11 cellular contexts compared by ENCODE assay signal in the genomic region with DNA sequence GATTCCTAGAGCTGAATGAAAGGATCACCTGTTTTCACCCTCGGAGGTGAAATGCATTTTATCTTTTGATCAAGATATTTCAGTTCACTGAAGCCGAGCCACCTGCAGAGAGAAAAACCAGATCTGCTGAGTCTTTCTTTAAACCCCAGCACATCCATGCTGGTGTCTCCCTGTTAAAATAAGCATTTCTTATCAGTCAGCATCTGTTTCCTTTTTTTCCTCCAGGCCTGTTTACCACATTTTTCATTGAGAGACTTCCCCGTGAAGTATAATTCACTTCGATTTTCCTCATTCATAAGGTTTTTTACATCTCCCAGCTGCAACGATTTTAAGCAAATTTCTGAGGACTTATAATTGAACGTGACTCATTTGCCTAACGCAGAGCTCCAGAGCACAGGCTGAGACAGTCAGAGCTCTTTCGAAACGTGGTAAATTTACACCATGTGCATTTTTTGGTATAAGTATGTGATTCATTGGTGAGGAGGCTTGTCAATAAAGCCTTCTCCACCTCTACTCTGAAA.
DNase-seq lines count a peak whose midpoint lies in the region; ATAC-seq and TF ChIP-seq lines count a peak whose summit lies in the region.
"Had no signal": no experiment of that assay in that cellular context is flagged by ENCODE, and none has a peak within 500 bp of the region (broad histone marks: within the 10 kb centered on the region; RNA-seq: fewer than 3 reads in every experiment).

No MANE protein-coding gene starts in this region.

- no peaks in the 10 kb centered on the region for H3K9me3 ChIP-seq in SK-N-SH
- H3K9me3 ChIP-seq: upper lobe of right lung had no signal

- H3K4me2 ChIP-seq in SK-N-SH = peak overlapping the region; percentile 53; the same call in 1 of the 2 replicates

- H3K4me1 Mint-ChIP-seq in activated naive CD4-positive, alpha-beta T cell treated with anti-CD3 and anti-CD28 coated beads for 36 hours (ENCODE audit: low read depth) = peaks cover 9% of the 10 kb centered on the region

- no peak overlapping the region for H3K4me3 ChIP-seq in SK-N-SH (ENCODE audit: low read depth in 2 of 2, low read length in 1 of 2)
- no peak overlapping the region for H3K4me3 ChIP-seq in fibroblast of villous mesenchyme (ENCODE audit: low read depth, low read length)
- H3K4me3 ChIP-seq: upper lobe of right lung had no signal

- H3K9ac ChIP-seq in SK-N-SH = no peak overlapping the region

- intact Hi-C loops in activated naive CD4-positive, alpha-beta T cell treated with anti-CD3 and anti-CD28 coated beads for 36 hours (cut with micrococcal nuclease) = no loop called here

- peaks cover 0 to 4% of the 10 kb centered on the region in 2 donors for H3K9me3 Mint-ChIP-seq in activated naive CD4-positive, alpha-beta T cell treated with anti-CD3 and anti-CD28 coated beads, Interleukin-2, amount 50 U/mL, for 72 hours
- H3K9me3 Mint-ChIP-seq in activated naive CD4-positive, alpha-beta T cell treated with anti-CD3 and anti-CD28 coated beads for 36 hours = no peaks in the 10 kb centered on the region

- H3F3A ChIP-seq in SK-N-SH (replicated peaks; ENCODE audit: insufficient read depth) = no peaks in the 10 kb centered on the region

- H3K9me2 ChIP-seq in SK-N-SH = no peaks in the 10 kb centered on the region

- H3K36me3 ChIP-seq in SK-N-SH (replicated peaks in 1 of 2; ENCODE audit: control insufficient read depth in 1 of 2, insufficient read depth in 2 of 2, low read length in 1 of 2) = peaks cover 0 to 4% of the 10 kb centered on the region in 2 experiments
- H3K36me3 ChIP-seq: upper lobe of right lung had no signal

- WGBS in SK-N-SH (ENCODE audit: low lambda C conversion rate) = 28% methylated on average over 9 of the region's 9 CpGs

- DNase-seq in activated naive CD4-positive, alpha-beta T cell treated with anti-CD3 and anti-CD28 coated beads, Interleukin-2, amount 50 U/mL, for 72 hours (ENCODE audit: low spot score in 2 of 2) = no peak
- DNase-seq in activated naive CD4-positive, alpha-beta T cell treated with anti-CD3 and anti-CD28 coated beads for 36 hours = no peak
- DNase-seq in SK-N-SH (no peak), fibroblast of villous mesenchyme (ENCODE audit: low read depth) (peak; percentile 85), stromal cell of bone marrow (ENCODE audit: low read depth) (peak; percentile 36)
- DNase-seq: CD4-positive, CD25-positive, alpha-beta regulatory T cell; NCI-H1092; upper lobe of right lung had no signal

- peak overlapping the region; percentile 34 to 46; a peak in 2 of 4 replicates for H3K27ac ChIP-seq in SK-N-SH (ENCODE audit: low read depth in 2 of 2, low read length in 1 of 2)
- H3K27ac ChIP-seq: upper lobe of right lung had no signal

- H3K36me3 Mint-ChIP-seq in activated naive CD4-positive, alpha-beta T cell treated with anti-CD3 and anti-CD28 coated beads, Interleukin-2, amount 50 U/mL, for 72 hours = no peaks in the 10 kb centered on the region
- H3K36me3 Mint-ChIP-seq in activated naive CD4-positive, alpha-beta T cell treated with anti-CD3 and anti-CD28 coated beads for 36 hours (ENCODE audit: low read depth) = peaks cover 1% of the 10 kb centered on the region
- H3K36me3 Mint-ChIP-seq: CD4-positive, CD25-positive, alpha-beta regulatory T cell had no signal

- TF ChIP-seq CTCF in SK-N-SH (IDR thresholded peaks at IDR 0.05) (no peak), fibroblast of villous mesenchyme (IDR thresholded peaks at IDR 0.05; ENCODE audit: insufficient read depth, low read depth, low read length) (no peak)

- no peak for TF ChIP-seq RAD21 in SK-N-SH (IDR thresholded peaks at IDR 0.05; ENCODE audit: low read length)

- peaks cover 12% of the 10 kb centered on the region for H3K27me3 Mint-ChIP-seq in activated naive CD4-positive, alpha-beta T cell treated with anti-CD3 and anti-CD28 coated beads for 36 hours (ENCODE audit: low read depth)

- ATAC-seq in activated naive CD4-positive, alpha-beta T cell treated with anti-CD3 and anti-CD28 coated beads, Interleukin-2, amount 50 U/mL, for 72 hours = peak; percentile 39 to 51
- ATAC-seq in GM21717 (IDR thresholded peaks at IDR 0.05; ENCODE audit: unreplicated experiment) (no peak), GM19467 (IDR thresholded peaks at IDR 0.05; ENCODE audit: unreplicated experiment) (no peak), HG02884 (IDR thresholded peaks at IDR 0.05; ENCODE audit: unreplicated experiment) (no peak)
- ATAC-seq: upper lobe of right lung had no signal

- no peaks in the 10 kb centered on the region for H3K27me3 ChIP-seq in SK-N-SH (ENCODE audit: insufficient read depth)
- H3K27me3 ChIP-seq: upper lobe of right lung had no signal

- H2AFZ ChIP-seq in SK-N-SH (ENCODE audit: low read depth) = peak overlapping the region; percentile 60

- CTCF ChIA-PET in activated naive CD4-positive, alpha-beta T cell treated with anti-CD3 and anti-CD28 coated beads for 36 hours (lab: Charles Lee) = no interaction called here
- CTCF ChIA-PET in SK-N-SH (lab: Yijun Ruan, JAX) = no interaction called here

- H3K4me1 ChIP-seq in SK-N-SH (ENCODE audit: control insufficient read depth in 1 of 2, insufficient read depth in 2 of 2, low read depth in 1 of 2, low read length in 1 of 2) = peaks cover 6 to 8% of the 10 kb centered on the region in 2 experiments; a peak in 2 of 4 replicates
- H3K4me1 ChIP-seq: upper lobe of right lung had no signal

- H4K20me1 ChIP-seq in SK-N-SH (ENCODE audit: insufficient read depth) = no peaks in the 10 kb centered on the region

- no peaks in the 10 kb centered on the region for H3K79me2 ChIP-seq in SK-N-SH (ENCODE audit: insufficient read depth)

- POLR2A ChIA-PET in SK-N-SH (lab: Yijun Ruan, JAX) = no interaction called here

- H3K4me3 Mint-ChIP-seq in activated naive CD4-positive, alpha-beta T cell treated with anti-CD3 and anti-CD28 coated beads for 36 hours = no peak overlapping the region
- H3K4me3 Mint-ChIP-seq: CD4-positive, CD25-positive, alpha-beta regulatory T cell had no signal

- 0 out of 4 replicates have a peak, but pooled peaks of 1 of the 2 experiments have one; percentile 6 for TF ChIP-seq EP300 in SK-N-SH (IDR thresholded peaks at IDR 0.05; ENCODE audit: borderline replicate concordance in 1 of 2, low read depth in 1 of 2, low read length in 1 of 2)

- H3K27ac Mint-ChIP-seq in activated naive CD4-positive, alpha-beta T cell treated with anti-CD3 and anti-CD28 coated beads, Interleukin-2, amount 50 U/mL, for 72 hours = no peak overlapping the region
- H3K27ac Mint-ChIP-seq in activated naive CD4-positive, alpha-beta T cell treated with anti-CD3 and anti-CD28 coated beads for 36 hours = no peak overlapping the region
- H3K27ac Mint-ChIP-seq: CD4-positive, CD25-positive, alpha-beta regulatory T cell had no signal

TF ChIP-seq in SK-N-SH, 30 proteins besides CTCF, POLR2A, EP300 and RAD21 (continues in another document):
- TF ChIP-seq, protein P1, sequence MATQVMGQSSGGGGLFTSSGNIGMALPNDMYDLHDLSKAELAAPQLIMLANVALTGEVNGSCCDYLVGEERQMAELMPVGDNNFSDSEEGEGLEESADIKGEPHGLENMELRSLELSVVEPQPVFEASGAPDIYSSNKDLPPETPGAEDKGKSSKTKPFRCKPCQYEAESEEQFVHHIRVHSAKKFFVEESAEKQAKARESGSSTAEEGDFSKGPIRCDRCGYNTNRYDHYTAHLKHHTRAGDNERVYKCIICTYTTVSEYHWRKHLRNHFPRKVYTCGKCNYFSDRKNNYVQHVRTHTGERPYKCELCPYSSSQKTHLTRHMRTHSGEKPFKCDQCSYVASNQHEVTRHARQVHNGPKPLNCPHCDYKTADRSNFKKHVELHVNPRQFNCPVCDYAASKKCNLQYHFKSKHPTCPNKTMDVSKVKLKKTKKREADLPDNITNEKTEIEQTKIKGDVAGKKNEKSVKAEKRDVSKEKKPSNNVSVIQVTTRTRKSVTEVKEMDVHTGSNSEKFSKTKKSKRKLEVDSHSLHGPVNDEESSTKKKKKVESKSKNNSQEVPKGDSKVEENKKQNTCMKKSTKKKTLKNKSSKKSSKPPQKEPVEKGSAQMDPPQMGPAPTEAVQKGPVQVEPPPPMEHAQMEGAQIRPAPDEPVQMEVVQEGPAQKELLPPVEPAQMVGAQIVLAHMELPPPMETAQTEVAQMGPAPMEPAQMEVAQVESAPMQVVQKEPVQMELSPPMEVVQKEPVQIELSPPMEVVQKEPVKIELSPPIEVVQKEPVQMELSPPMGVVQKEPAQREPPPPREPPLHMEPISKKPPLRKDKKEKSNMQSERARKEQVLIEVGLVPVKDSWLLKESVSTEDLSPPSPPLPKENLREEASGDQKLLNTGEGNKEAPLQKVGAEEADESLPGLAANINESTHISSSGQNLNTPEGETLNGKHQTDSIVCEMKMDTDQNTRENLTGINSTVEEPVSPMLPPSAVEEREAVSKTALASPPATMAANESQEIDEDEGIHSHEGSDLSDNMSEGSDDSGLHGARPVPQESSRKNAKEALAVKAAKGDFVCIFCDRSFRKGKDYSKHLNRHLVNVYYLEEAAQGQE (IDR thresholded peaks at IDR 0.05; ENCODE audit: low read depth, low read length) = no peak
- no peak for TF ChIP-seq SMC3 (IDR thresholded peaks at IDR 0.05; ENCODE audit: low read depth, low read length)
- peak; percentile 49; the same call in 1 of the 2 replicates for TF ChIP-seq FOSL2 (IDR thresholded peaks at IDR 0.05; ENCODE audit: borderline replicate concordance, low read depth)
- peak; percentile 19; the same call in 1 of the 2 replicates for TF ChIP-seq JUND (IDR thresholded peaks at IDR 0.05)
- peak; percentile 28; the same call in 1 of the 2 replicates for TF ChIP-seq MAX (IDR thresholded peaks at IDR 0.05; ENCODE audit: low read depth)
- TF ChIP-seq, protein P2, sequence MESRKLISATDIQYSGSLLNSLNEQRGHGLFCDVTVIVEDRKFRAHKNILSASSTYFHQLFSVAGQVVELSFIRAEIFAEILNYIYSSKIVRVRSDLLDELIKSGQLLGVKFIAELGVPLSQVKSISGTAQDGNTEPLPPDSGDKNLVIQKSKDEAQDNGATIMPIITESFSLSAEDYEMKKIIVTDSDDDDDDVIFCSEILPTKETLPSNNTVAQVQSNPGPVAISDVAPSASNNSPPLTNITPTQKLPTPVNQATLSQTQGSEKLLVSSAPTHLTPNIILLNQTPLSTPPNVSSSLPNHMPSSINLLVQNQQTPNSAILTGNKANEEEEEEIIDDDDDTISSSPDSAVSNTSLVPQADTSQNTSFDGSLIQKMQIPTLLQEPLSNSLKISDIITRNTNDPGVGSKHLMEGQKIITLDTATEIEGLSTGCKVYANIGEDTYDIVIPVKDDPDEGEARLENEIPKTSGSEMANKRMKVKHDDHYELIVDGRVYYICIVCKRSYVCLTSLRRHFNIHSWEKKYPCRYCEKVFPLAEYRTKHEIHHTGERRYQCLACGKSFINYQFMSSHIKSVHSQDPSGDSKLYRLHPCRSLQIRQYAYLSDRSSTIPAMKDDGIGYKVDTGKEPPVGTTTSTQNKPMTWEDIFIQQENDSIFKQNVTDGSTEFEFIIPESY (IDR thresholded peaks at IDR 0.05; ENCODE audit: borderline replicate concordance, low read depth) = no peak
- TF ChIP-seq TEAD4 (IDR thresholded peaks at IDR 0.05; ENCODE audit: borderline replicate concordance, insufficient read depth) = no peak
- TF ChIP-seq FOXM1 (IDR thresholded peaks at IDR 0.05; ENCODE audit: low read depth) = no peak

Comparison
In these comparisons a context has a peak if more than half of its experiments do, and no peak if none do; other contexts are left out.
1. ATAC-seq: peak in activated naive CD4-positive, alpha-beta T cell treated with anti-CD3 and anti-CD28 coated beads, Interleukin-2, amount 50 U/mL, for 72 hours (2 of 2); none in GM21717 (single experiment), GM19467 (single experiment) and HG02884 (single experiment).
2. DNase-seq: peak in fibroblast of villous mesenchyme (single experiment) and stromal cell of bone marrow (single experiment); none in activated naive CD4-positive, alpha-beta T cell treated with anti-CD3 and anti-CD28 coated beads, Interleukin-2, amount 50 U/mL, for 72 hours (0 of 2), activated naive CD4-positive, alpha-beta T cell treated with anti-CD3 and anti-CD28 coated beads for 36 hours (single experiment) and SK-N-SH (single experiment).